ENCODE assay signal across 8 cellular contexts in the genomic region with DNA sequence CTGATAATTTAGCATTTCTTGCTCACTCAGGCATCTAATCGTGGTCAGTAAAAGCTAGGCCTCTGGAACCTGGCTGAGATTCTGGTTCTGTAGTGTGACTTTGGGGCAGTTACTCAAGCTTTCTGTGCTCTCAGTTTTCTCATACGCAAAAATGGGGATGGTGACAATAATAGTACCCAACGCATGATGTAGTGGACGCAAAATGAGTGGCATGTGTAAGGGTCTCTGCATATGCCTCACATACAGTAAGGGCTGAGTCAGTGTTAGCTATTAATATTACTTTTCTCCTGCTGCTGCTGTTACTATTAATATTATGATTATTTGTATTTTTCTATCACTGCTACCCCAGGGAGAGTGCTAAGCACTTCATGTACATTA. TPM values are rescaled to one million over a fixed set of nuclear protein-coding genes. Genes with fewer than 3 reads are reported as not detected.
DNase-seq lines count a peak whose midpoint lies in the region; ATAC-seq and TF ChIP-seq lines count a peak whose summit lies in the region.

No MANE protein-coding gene starts in this region.

- H3K9me3 ChIP-seq in BLaER1 treated with 17β-estradiol and CSF1 and Interleukin-3, amounts not matched to agents 10 nM and 100 nM (replicated peaks in 1 of 11) = peaks cover 15 to 33% (median 22%) of the 10 kb centered on the region in 11 experiments
- H3K9me3 ChIP-seq in thyroid gland = no peaks in the 10 kb centered on the region

- H3K9me3 Mint-ChIP-seq in natural killer cell treated with Interleukin-12 subunit alpha and Interleukin-12 subunit beta and Interleukin-15 and Interleukin-18, amount 100 ng/mL, for 72 hours = peaks cover 3% of the 10 kb centered on the region

- H4K20me1 ChIP-seq in BLaER1 treated with 17β-estradiol and CSF1 and Interleukin-3, amounts not matched to agents 10 nM and 100 nM = no peaks in the 10 kb centered on the region; a peak in 1 of 22 replicates

- H3K27ac ChIP-seq in BLaER1 treated with 17β-estradiol and CSF1 and Interleukin-3, amounts not matched to agents 10 nM and 100 nM = peak overlapping the region; percentile 39 to 94 (median 87); a peak in 21 of 22 replicates
- H3K27ac ChIP-seq in coronary artery (no peak overlapping the region), thyroid gland (no peak overlapping the region)

- peak in 1 of 2 donors; percentile 38 for ATAC-seq in natural killer cell treated with Interleukin-12 subunit alpha and Interleukin-12 subunit beta and Interleukin-15 and Interleukin-18, amount 100 ng/mL, for 72 hours

- peak overlapping the region; percentile 90 for H3K4me3 Mint-ChIP-seq in natural killer cell treated with Interleukin-12 subunit alpha and Interleukin-12 subunit beta and Interleukin-15 and Interleukin-18, amount 100 ng/mL, for 72 hours

- in situ Hi-C loops in G401 (cut with HindIII; ENCODE audit: low sequenced_read_pairs) = no loop called here

- no peak for TF ChIP-seq POLR2A in thyroid gland (IDR thresholded peaks at IDR 0.05)

- peak overlapping the region; percentile 83 to 95 (median 91) for H3K9ac ChIP-seq in BLaER1 treated with 17β-estradiol and CSF1 and Interleukin-3, amounts not matched to agents 10 nM and 100 nM

- peaks cover 15 to 19% of the 10 kb centered on the region in 2 donors for H3K4me1 Mint-ChIP-seq in natural killer cell treated with Interleukin-12 subunit alpha and Interleukin-12 subunit beta and Interleukin-15 and Interleukin-18, amount 100 ng/mL, for 72 hours (ENCODE audit: low read depth in 2 of 2)

- H3K36me3 ChIP-seq in BLaER1 treated with 17β-estradiol and CSF1 and Interleukin-3, amounts not matched to agents 10 nM and 100 nM = peaks cover 0 to 42% (median 28%) of the 10 kb centered on the region in 11 experiments; a peak in 14 of 22 replicates
- H3K36me3 ChIP-seq in thyroid gland = no peaks in the 10 kb centered on the region

- H3K27me3 ChIP-seq in BLaER1 treated with 17β-estradiol and CSF1 and Interleukin-3, amounts not matched to agents 10 nM and 100 nM = no peaks in the 10 kb centered on the region
- H3K27me3 ChIP-seq in thyroid gland = no peaks in the 10 kb centered on the region

- peak; percentile 14 for DNase-seq in M059J (ENCODE audit: low read depth)
- DNase-seq in coronary artery (ENCODE audit: low spot score) = no peak
- no peak for DNase-seq in natural killer cell treated with Interleukin-12 subunit alpha and Interleukin-12 subunit beta and Interleukin-15 and Interleukin-18, amount 100 ng/mL, for 72 hours (ENCODE audit: low spot score)
- DNase-seq in thyroid gland = no peak
- DNase-seq in NOMO-1 (lab: John Stamatoyannopoulos, UW; ENCODE audit: unreplicated experiment in 2 of 2) = no peak
- DNase-seq in G401 (ENCODE audit: low spot score) = no peak
- no peak for DNase-seq in anterior cingulate cortex (lab: John Stamatoyannopoulos, UW)

- H3K36me3 Mint-ChIP-seq in natural killer cell treated with Interleukin-12 subunit alpha and Interleukin-12 subunit beta and Interleukin-15 and Interleukin-18, amount 100 ng/mL, for 72 hours = peaks cover 10% of the 10 kb centered on the region

- 3 to 5% methylated on average over 4 of the region's 4 CpGs for WGBS in thyroid gland, 2 donors

- H3K27me3 Mint-ChIP-seq in natural killer cell treated with Interleukin-12 subunit alpha and Interleukin-12 subunit beta and Interleukin-15 and Interleukin-18, amount 100 ng/mL, for 72 hours = no peaks in the 10 kb centered on the region

- TF ChIP-seq CTCF in coronary artery (IDR thresholded peaks at IDR 0.05) = no peak
- TF ChIP-seq CTCF in thyroid gland (IDR thresholded peaks at IDR 0.05) = no peak

- H3K27ac Mint-ChIP-seq in natural killer cell treated with Interleukin-12 subunit alpha and Interleukin-12 subunit beta and Interleukin-15 and Interleukin-18, amount 100 ng/mL, for 72 hours = peak overlapping the region; percentile 78 to 88

- intact Hi-C loops in thyroid gland (cut with DNase I) = loop anchor here (5.0 to 10.0 kb wide), 2 partner anchors 333 to 411 kb away; no protein-coding TSS in a partner anchor

- peak overlapping the region; percentile 67 to 85 (median 79) for H3K4me3 ChIP-seq in BLaER1 treated with 17β-estradiol and CSF1 and Interleukin-3, amounts not matched to agents 10 nM and 100 nM
- H3K4me3 ChIP-seq in coronary artery = peak overlapping the region; percentile 78
- peak overlapping the region in 1 of 3 donors; percentile 53 for H3K4me3 ChIP-seq in thyroid gland (replicated peaks in 1 of 3)

- peak overlapping the region; percentile 75 to 94 (median 87) for H3K4me2 ChIP-seq in BLaER1 treated with 17β-estradiol and CSF1 and Interleukin-3, amounts not matched to agents 10 nM and 100 nM

- peaks cover 13 to 22% (median 16%) of the 10 kb centered on the region in 10 experiments for H3K4me1 ChIP-seq in BLaER1 treated with 17β-estradiol and CSF1 and Interleukin-3, amounts not matched to agents 10 nM and 100 nM
- peaks cover 5 to 7% of the 10 kb centered on the region in 2 donors for H3K4me1 ChIP-seq in thyroid gland

RNA-seq across cellular contexts. Expression of a gene that starts 0.7 kb away (rescaled TPM):
- total RNA-seq in M059J (2014; rRNA removed; shearing (Covaris generic)) = 31.5 and 41.3 TPM in 2 replicates
- 10 to 100 TPM; 17.6 to 36.7 TPM for total RNA-seq in natural killer cell treated with Interleukin-12 subunit alpha and Interleukin-12 subunit beta and Interleukin-15 and Interleukin-18, amount 100 ng/mL, for 72 hours
- 1 to 10 TPM in 1 of 4 donors, under 1 TPM in 2, not detected in 1; 0.44 to 1.5 (median 0.89) TPM for total RNA-seq in thyroid gland
- total RNA-seq in G401 (2014; rRNA removed; shearing (Covaris generic)) = 25.2 and 40.0 TPM in 2 replicates

RNA-seq across cellular contexts. Expression of a gene that starts 17.5 kb away (rescaled TPM):
- 99.0 and 130 TPM in 2 replicates for total RNA-seq in M059J (2014; rRNA removed; shearing (Covaris generic))
- total RNA-seq in natural killer cell treated with Interleukin-12 subunit alpha and Interleukin-12 subunit beta and Interleukin-15 and Interleukin-18, amount 100 ng/mL, for 72 hours = 10 to 100 TPM; 33.1 to 47.3 TPM
- 100 to 1,000 TPM; 103 to 212 (median 179) TPM for total RNA-seq in thyroid gland
- total RNA-seq in G401 (2014; rRNA removed; shearing (Covaris generic)) = 22.3 and 42.9 TPM in 2 replicates

Comparison
In these comparisons a context has a peak if more than half of its experiments do, and no peak if none do; other contexts are left out.
1. H3K27ac ChIP-seq: peak in BLaER1 treated with 17β-estradiol and CSF1 and Interleukin-3, amounts not matched to agents 10 nM and 100 nM (11 of 11); none in coronary artery (0 of 2) and thyroid gland (0 of 3).
2. RNA of a gene that starts 0.7 kb away (total RNA-seq): 31.5 to 41.3 TPM in M059J, 25.2 to 40.0 TPM in G401 and 17.6 to 36.7 TPM in natural killer cell treated with Interleukin-12 subunit alpha and Interleukin-12 subunit beta and Interleukin-15 and Interleukin-18, amount 100 ng/mL, for 72 hours; 0.44 to 1.5 TPM in thyroid gland; every median in the first group is over 4 times any median in the second.